In genomic region chr16:81456523-81457325, GRCh38 we compare ENCODE assay signal across 1 cellular context.
TF ChIP-seq lines count a peak whose summit lies in the region.

No MANE protein-coding gene starts in this region.

TF ChIP-seq in HepG2, 621 proteins besides CTCF, POLR2A, EP300 and RAD21 (continued from another document and continues in another):
- 0 out of 2 replicates have a peak, but pooled peaks have one; percentile 55 for TF ChIP-seq HMGXB3 (CRISPR knock-in tag; IDR thresholded peaks at IDR 0.05; ENCODE audit: borderline replicate concordance)
- no peak for TF ChIP-seq ZBTB37 (CRISPR knock-in tag; IDR thresholded peaks at IDR 0.05)
- no peak for TF ChIP-seq FUBP1 (CRISPR knock-in tag; IDR thresholded peaks at IDR 0.05; ENCODE audit: borderline replicate concordance)
- 0 out of 2 replicates have a peak, but pooled peaks have one; percentile 57 for TF ChIP-seq ZNF552 (CRISPR knock-in tag; IDR thresholded peaks at IDR 0.05; ENCODE audit: borderline replicate concordance)
- peak; percentile 57; the same call in 1 of the 2 replicates for TF ChIP-seq UBTF (CRISPR knock-in tag; IDR thresholded peaks at IDR 0.05)
- no peak for TF ChIP-seq TCF12 (IDR thresholded peaks at IDR 0.05)
- TF ChIP-seq TCF12 (CRISPR knock-in tag; IDR thresholded peaks at IDR 0.05) = peak; percentile 87; the same call in 1 of the 2 replicates
- no peak for TF ChIP-seq PRPF4 (IDR thresholded peaks at IDR 0.05; ENCODE audit: low read depth, low read length, poor library complexity, severe bottlenecking)
- TF ChIP-seq U2AF2 (IDR thresholded peaks at IDR 0.05; ENCODE audit: low read depth, low read length) = no peak
- TF ChIP-seq ZNF574 (CRISPR knock-in tag; IDR thresholded peaks at IDR 0.05) = peak; percentile 92
- TF ChIP-seq ZBTB46 (CRISPR knock-in tag; IDR thresholded peaks at IDR 0.05; ENCODE audit: borderline replicate concordance) = peak; percentile 40; the same call in 1 of the 2 replicates
- TF ChIP-seq ZNF558 (CRISPR knock-in tag; IDR thresholded peaks at IDR 0.05; ENCODE audit: borderline replicate concordance) = peak; percentile 82; the same call in 1 of the 2 replicates
- no peak for TF ChIP-seq SUZ12 (IDR thresholded peaks at IDR 0.05; ENCODE audit: low read depth, low read length)
- no peak for TF ChIP-seq ZNF652 (CRISPR knock-in tag; IDR thresholded peaks at IDR 0.05; ENCODE audit: borderline replicate concordance, low read depth)
- no peak for TF ChIP-seq JUNB (CRISPR knock-in tag; IDR thresholded peaks at IDR 0.05; ENCODE audit: borderline replicate concordance)
- no peak for TF ChIP-seq GPBP1L1 (CRISPR knock-in tag; IDR thresholded peaks at IDR 0.05)
- peak; percentile 47; the same call in 1 of the 2 replicates for TF ChIP-seq IRF9 (CRISPR knock-in tag; IDR thresholded peaks at IDR 0.05; ENCODE audit: borderline replicate concordance)
- peak; percentile 63; the same call in 1 of the 2 replicates for TF ChIP-seq ZNF441 (CRISPR knock-in tag; IDR thresholded peaks at IDR 0.05; ENCODE audit: borderline replicate concordance)
- peak; percentile 42 for TF ChIP-seq ZNF607 (CRISPR knock-in tag; IDR thresholded peaks at IDR 0.05; ENCODE audit: borderline replicate concordance)
- peak; percentile 98 for TF ChIP-seq HDAC2 (CRISPR knock-in tag; IDR thresholded peaks at IDR 0.05)
- no peak for TF ChIP-seq NFATC3 (CRISPR knock-in tag; IDR thresholded peaks at IDR 0.05)
- no peak; the same call in 1 of the 2 replicates for TF ChIP-seq BORCS8-MEF2B (CRISPR knock-in tag; IDR thresholded peaks at IDR 0.05)
- no peak for TF ChIP-seq ZNF672 (CRISPR knock-in tag; IDR thresholded peaks at IDR 0.05)
- peak; percentile 95 for TF ChIP-seq HOXA3 (CRISPR knock-in tag; IDR thresholded peaks at IDR 0.05)
- TF ChIP-seq FOXA1 (IDR thresholded peaks at IDR 0.05) = no peak
- peak; percentile 56 for TF ChIP-seq FOXA1 (CRISPR knock-in tag; IDR thresholded peaks at IDR 0.05)
- TF ChIP-seq AHR (CRISPR knock-in tag; IDR thresholded peaks at IDR 0.05) = peak; percentile 49; the same call in 1 of the 2 replicates
- peak; percentile 33; the same call in 1 of the 2 replicates for TF ChIP-seq NFYC (CRISPR knock-in tag; IDR thresholded peaks at IDR 0.05)
- peak; percentile 63; the same call in 1 of the 2 replicates for TF ChIP-seq ZNF616 (CRISPR knock-in tag; IDR thresholded peaks at IDR 0.05; ENCODE audit: low read depth)
- peak; percentile 88 for TF ChIP-seq ZNF205 (CRISPR knock-in tag; IDR thresholded peaks at IDR 0.05)
- TF ChIP-seq ZSCAN20 (CRISPR knock-in tag; IDR thresholded peaks at IDR 0.05; ENCODE audit: borderline replicate concordance) = 0 out of 2 replicates have a peak, but pooled peaks have one; percentile 55
- peak; percentile 94 for TF ChIP-seq ZNF605 (CRISPR knock-in tag; IDR thresholded peaks at IDR 0.05)
- TF ChIP-seq SMARCE1 (IDR thresholded peaks at IDR 0.05; ENCODE audit: borderline replicate concordance) = no peak
- TF ChIP-seq REPIN1 (CRISPR knock-in tag; IDR thresholded peaks at IDR 0.05; ENCODE audit: borderline replicate concordance, low read depth) = peak; percentile 47; the same call in 1 of the 2 replicates
- peak; percentile 65; the same call in 1 of the 2 replicates for TF ChIP-seq ZSCAN21 (CRISPR knock-in tag; IDR thresholded peaks at IDR 0.05; ENCODE audit: borderline replicate concordance)
- no peak for TF ChIP-seq CEBPB (IDR thresholded peaks at IDR 0.05; ENCODE audit: borderline replicate concordance, low read depth, low read length)
- no peak for TF ChIP-seq ZNF484 (CRISPR knock-in tag; IDR thresholded peaks at IDR 0.05; ENCODE audit: borderline replicate concordance, low read depth)
- no peak; the same call in 1 of the 2 replicates for TF ChIP-seq NRL (CRISPR knock-in tag; IDR thresholded peaks at IDR 0.05; ENCODE audit: borderline replicate concordance)
- no peak; the same call in 1 of the 2 replicates for TF ChIP-seq ZNF460 (CRISPR knock-in tag; IDR thresholded peaks at IDR 0.05; ENCODE audit: borderline replicate concordance)
- peak; percentile 46; the same call in 1 of the 2 replicates for TF ChIP-seq HIC2 (CRISPR knock-in tag; IDR thresholded peaks at IDR 0.05; ENCODE audit: low read depth)
- TF ChIP-seq SOX6 (IDR thresholded peaks at IDR 0.05) = no peak
- peak; percentile 86 for TF ChIP-seq SOX6 (CRISPR knock-in tag; IDR thresholded peaks at IDR 0.05)
- peak; percentile 75 for TF ChIP-seq ZNF563 (CRISPR knock-in tag; IDR thresholded peaks at IDR 0.05)
- TF ChIP-seq JARID2 (CRISPR knock-in tag; IDR thresholded peaks at IDR 0.05; ENCODE audit: insufficient replicate concordance) = peak; percentile 73
- peak; percentile 90 for TF ChIP-seq IRF2 (CRISPR knock-in tag; IDR thresholded peaks at IDR 0.05)
